Comparison of ENCODE assay signal across 16 cellular contexts in the genomic region with DNA sequence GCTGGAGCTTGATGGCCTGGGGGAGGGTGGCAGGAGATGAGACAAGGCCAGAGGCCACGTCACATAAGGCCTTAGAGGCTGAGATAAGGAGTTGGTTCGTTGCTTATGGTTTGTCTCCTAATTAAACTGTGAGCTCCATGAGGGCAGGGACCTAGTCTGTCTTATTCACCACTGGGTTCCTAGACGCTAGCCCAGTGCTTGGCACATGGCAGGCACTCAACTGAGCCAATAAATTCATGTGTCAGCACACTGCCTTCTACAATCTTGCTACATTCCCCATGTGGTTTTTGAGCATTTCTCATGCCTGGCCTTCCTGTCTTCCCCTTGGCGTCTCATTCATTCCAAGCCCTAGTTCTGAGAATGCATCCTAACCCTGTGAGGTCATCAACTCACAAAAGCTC.
DNase-seq lines count a peak whose midpoint lies in the region; ATAC-seq and TF ChIP-seq lines count a peak whose summit lies in the region.
"Had no signal": no experiment of that assay in that cellular context is flagged by ENCODE, and none has a peak within 500 bp of the region (broad histone marks: within the 10 kb centered on the region; RNA-seq: fewer than 3 reads in every experiment).

No MANE protein-coding gene starts in this region.

- H4K20me1 ChIP-seq in H9 (ENCODE audit: control insufficient read depth, insufficient read depth, insufficient read length) = no peaks in the 10 kb centered on the region

- no peaks in the 10 kb centered on the region for H3K79me2 ChIP-seq in H9 (ENCODE audit: insufficient read depth, low read length)

- no peaks in the 10 kb centered on the region for H3K27me3 ChIP-seq in BJ (ENCODE audit: control insufficient read depth, insufficient read depth, low read length)
- H3K27me3 ChIP-seq in H9 (ENCODE audit: insufficient read depth, low read length) = no peaks in the 10 kb centered on the region

- H3K4me3 Mint-ChIP-seq in nephron (no peak overlapping the region), H9 (no peak overlapping the region)

- no peak overlapping the region for H2BK120ac ChIP-seq in H9 (ENCODE audit: low read depth, low read length, poor library complexity, severe bottlenecking)

- no peaks in the 10 kb centered on the region for H3K4me1 ChIP-seq in H9 (ENCODE audit: insufficient read depth, low read length)

- H3K14ac ChIP-seq in H9 (ENCODE audit: insufficient read depth, low read length) = no peak overlapping the region

- no peaks in the 10 kb centered on the region for H3K36me3 ChIP-seq in BJ (ENCODE audit: control insufficient read depth, insufficient read depth, low read length)

- no peak overlapping the region for H3K23ac ChIP-seq in H9 (ENCODE audit: insufficient read length, low read depth, low read length)

- no peaks in the 10 kb centered on the region for H3K9me3 ChIP-seq in H9 (ENCODE audit: control insufficient read depth, low read depth, low read length)

- no peak overlapping the region for H3K4ac ChIP-seq in H9 (ENCODE audit: low read depth, low read length)

- TF ChIP-seq CTCF in BJ (IDR thresholded peaks at IDR 0.05; ENCODE audit: insufficient read depth, low read depth, low read length) (no peak), nephron (IDR thresholded peaks at IDR 0.05; ENCODE audit: unreplicated experiment in 3 of 3) (no peak), H9 (conservative IDR thresholded peaks at IDR 0.05) (no peak)

- H2AFZ ChIP-seq in H9 (ENCODE audit: low read length) = no peak overlapping the region

- H3K27me3 Mint-ChIP-seq in nephron (ENCODE audit: low read depth) = peaks cover 2% of the 10 kb centered on the region
- H3K27me3 Mint-ChIP-seq in H9 (ENCODE audit: low read depth) = peaks cover 5% of the 10 kb centered on the region
- H3K27me3 Mint-ChIP-seq: progenitor cell of endocrine pancreas had no signal

- WGBS in H9 (ENCODE audit: extremely low coverage, insufficient read length, low lambda C conversion rate) = no CpG with 5 or more reads among the region's 4 CpGs

- no peak overlapping the region for H4K91ac ChIP-seq in H9 (ENCODE audit: insufficient read length, low read depth, low read length)

- POLR2A ChIA-PET in BJ (lab: Charles Lee) = interaction anchor here (0.6 to 1.1 kb wide), 4 partner anchors 11 to 1961 kb away, joined by 3 to 5 read pairs (median 3); no protein-coding TSS in a partner anchor

- no peak overlapping the region for H4K5ac ChIP-seq in H9 (ENCODE audit: insufficient read length, low read depth, low read length)

- H3K4me3 ChIP-seq in BJ (ENCODE audit: low read depth, low read length) = no peak overlapping the region

- no peaks in the 10 kb centered on the region for H3K79me1 ChIP-seq in H9 (ENCODE audit: insufficient read depth, low read depth, low read length, poor library complexity, severe bottlenecking)

- H3T11ph ChIP-seq in H9 (ENCODE audit: low read length) = no peak overlapping the region

- H3K4me1 Mint-ChIP-seq in nephron (peaks cover 40% of the 10 kb centered on the region), H9 (peaks cover 12 to 27% of the 10 kb centered on the region in 2 experiments; a peak in 3 of 4 replicates)

- ATAC-seq in GM21529 (IDR thresholded peaks at IDR 0.05; ENCODE audit: unreplicated experiment) = no peak

- DNase-seq in BJ (ENCODE audit: low read depth) = peak; percentile 77
- DNase-seq in LHCN-M2 (ENCODE audit: low read depth) = peak; percentile 49
- DNase-seq in epidermal melanocyte (ENCODE audit: insufficient read length, low spot score) = peak; percentile 36
- no peak for DNase-seq in H9
- DNase-seq in DMS114 treated with DMSO at 0.1 percent for 48 hours (lab: John Stamatoyannopoulos, UW; ENCODE audit: unreplicated experiment) = no peak
- no peak for DNase-seq in NCI-H2029 treated with DMSO at 0.1 percent for 48 hours (lab: John Stamatoyannopoulos, UW)
- DNase-seq: activated CD8-positive, alpha-beta memory T cell treated with anti-CD3 and anti-CD28 coated beads, Interleukin-2, amount 50 U/mL, for 4 hours; C1 segment of cervical spinal cord; GF-D8; hippocampal formation; NCI-H1092 treated with DMSO at 0.1 percent for 48 hours; NCI-H524; RPMI8226 had no signal

- H2BK5ac ChIP-seq in H9 (ENCODE audit: insufficient read length, low read length) = no peak overlapping the region

- no peak overlapping the region for H4K8ac ChIP-seq in H9 (replicated peaks; ENCODE audit: insufficient read length, low read depth, low read length)

- H3K18ac ChIP-seq in H9 (ENCODE audit: insufficient read length, low read depth, low read length) = no peak overlapping the region

- H2AK5ac ChIP-seq in H9 (ENCODE audit: insufficient read length, low read length) = no peak overlapping the region

- H3K27ac Mint-ChIP-seq in nephron = peak overlapping the region in 2 of 3 experiments; percentile 13 to 94
- H3K27ac Mint-ChIP-seq in H9 = no peak overlapping the region

- no peak overlapping the region for H3K4me2 ChIP-seq in H9 (ENCODE audit: insufficient read depth, insufficient read length, low read length)

- H2BK20ac ChIP-seq in H9 (ENCODE audit: low read depth, low read length, poor library complexity, severe bottlenecking) = no peak overlapping the region

- no peaks in the 10 kb centered on the region for H3K36me3 Mint-ChIP-seq in nephron (ENCODE audit: low read depth)
- no peaks in the 10 kb centered on the region for H3K36me3 Mint-ChIP-seq in H9 (ENCODE audit: insufficient read depth in 1 of 3, low read depth in 3 of 3)

- H3K9me3 Mint-ChIP-seq in nephron (no peaks in the 10 kb centered on the region), H9 (peaks cover 3 to 4% of the 10 kb centered on the region in 2 experiments; a peak in 3 of 5 replicates)

- CTCF ChIA-PET in BJ (lab: Yijun Ruan, JAX) = interaction anchor here (0.7 to 1.3 kb wide), 4 partner anchors 10 to 92 kb away, joined by 3 to 4 read pairs (median 4); partner anchors contain the start of gene MED13L

- H3K27ac ChIP-seq in H9 (ENCODE audit: insufficient read length, low read depth, low read length) = no peak overlapping the region

- H3K56ac ChIP-seq in H9 (ENCODE audit: insufficient read length, low read depth, low read length) = no peak overlapping the region

- no peaks in the 10 kb centered on the region for H3K23me2 ChIP-seq in H9 (ENCODE audit: insufficient read length, low read depth, low read length, poor library complexity, severe bottlenecking)

- no peak overlapping the region for H3K9ac ChIP-seq in H9 (ENCODE audit: extremely low read depth, insufficient read length, low read length)

- H2BK15ac ChIP-seq in H9 (ENCODE audit: low read depth, low read length) = no peak overlapping the region

- H2BK12ac ChIP-seq in H9 (ENCODE audit: insufficient read length, low read depth, low read length) = no peak overlapping the region

Comparison
In these comparisons a context has a peak if more than half of its experiments do, and no peak if none do; other contexts are left out.
1. DNase-seq: peak in BJ (single experiment), LHCN-M2 (single experiment) and epidermal melanocyte (single experiment); none in H9 (single experiment), DMS114 treated with DMSO at 0.1 percent for 48 hours (single experiment) and NCI-H2029 treated with DMSO at 0.1 percent for 48 hours (single experiment).
2. H3K27ac Mint-ChIP-seq: peak in nephron (2 of 3); none in H9 (0 of 3).